In genomic region chr3:4533489-4534443, GRCh38 we compare ENCODE assay signal across 1 cellular context.
TF ChIP-seq lines count a peak whose summit lies in the region.

No MANE protein-coding gene starts in this region.

TF ChIP-seq in HepG2, 621 proteins besides CTCF, POLR2A, EP300 and RAD21 (continued from another document and continues in another):
- TF ChIP-seq GMEB1 (CRISPR knock-in tag; IDR thresholded peaks at IDR 0.05; ENCODE audit: borderline replicate concordance) (no peak), BCL3 (CRISPR knock-in tag; IDR thresholded peaks at IDR 0.05) (no peak), NONO (IDR thresholded peaks at IDR 0.05) (no peak), NONO (CRISPR knock-in tag; conservative IDR thresholded peaks at IDR 0.05) (no peak), ZNF264 (CRISPR knock-in tag; IDR thresholded peaks at IDR 0.05) (0 out of 2 replicates have a peak, but pooled peaks have one; percentile 7), PAXIP1 (CRISPR knock-in tag; conservative IDR thresholded peaks at IDR 0.05) (peak; percentile 38; the same call in 1 of the 2 replicates), ARID5B (CRISPR knock-in tag; IDR thresholded peaks at IDR 0.05) (peak; percentile 30; the same call in 1 of the 2 replicates), KLF6 (CRISPR knock-in tag; IDR thresholded peaks at IDR 0.05) (no peak), PHF20 (CRISPR knock-in tag; IDR thresholded peaks at IDR 0.05) (no peak), ADNP (CRISPR knock-in tag; IDR thresholded peaks at IDR 0.05) (no peak), PREB (CRISPR knock-in tag; IDR thresholded peaks at IDR 0.05) (no peak), DZIP1 (CRISPR knock-in tag; IDR thresholded peaks at IDR 0.05) (no peak), CC2D1A (CRISPR knock-in tag; IDR thresholded peaks at IDR 0.05) (no peak), ZKSCAN8 (CRISPR knock-in tag; IDR thresholded peaks at IDR 0.05; ENCODE audit: borderline replicate concordance) (no peak), ZNF280B (CRISPR knock-in tag; IDR thresholded peaks at IDR 0.05; ENCODE audit: borderline replicate concordance) (no peak), SOX13 (IDR thresholded peaks at IDR 0.05) (0 out of 2 replicates have a peak, but pooled peaks have one; percentile 12), SOX13 (CRISPR knock-in tag; conservative IDR thresholded peaks at IDR 0.05 in 1 of 2, IDR thresholded peaks at IDR 0.05 in 1 of 2) (peak in 1 of 2 experiments; percentile 66; a peak in 2 of 4 replicates), ZBTB3 (CRISPR knock-in tag; IDR thresholded peaks at IDR 0.05; ENCODE audit: borderline replicate concordance, low read depth) (no peak), ZMYM2 (CRISPR knock-in tag; IDR thresholded peaks at IDR 0.05) (0 out of 2 replicates have a peak, but pooled peaks have one; percentile 44), SALL1 (CRISPR knock-in tag; IDR thresholded peaks at IDR 0.05) (no peak), ZNF644 (CRISPR knock-in tag; IDR thresholded peaks at IDR 0.05; ENCODE audit: low read depth) (0 out of 2 replicates have a peak, but pooled peaks have one; percentile 10), ZMAT5 (CRISPR knock-in tag; IDR thresholded peaks at IDR 0.05; ENCODE audit: borderline replicate concordance, low read depth) (no peak), ZNF564 (CRISPR knock-in tag; IDR thresholded peaks at IDR 0.05) (no peak), IRX3 (CRISPR knock-in tag; IDR thresholded peaks at IDR 0.05; ENCODE audit: borderline replicate concordance, low read depth) (no peak), CBX2 (IDR thresholded peaks at IDR 0.05; ENCODE audit: low read depth, low read length) (no peak), CBX2 (CRISPR knock-in tag; IDR thresholded peaks at IDR 0.05; ENCODE audit: low read depth) (no peak), PRDM10 (CRISPR knock-in tag; IDR thresholded peaks at IDR 0.05; ENCODE audit: low read depth) (peak; percentile 57; the same call in 1 of the 2 replicates), ELF3 (CRISPR knock-in tag; IDR thresholded peaks at IDR 0.05) (peak; percentile 29; the same call in 1 of the 2 replicates), ZNF362 (CRISPR knock-in tag; IDR thresholded peaks at IDR 0.05; ENCODE audit: borderline replicate concordance) (no peak), ZNF788 (CRISPR knock-in tag; IDR thresholded peaks at IDR 0.05; ENCODE audit: borderline replicate concordance) (0 out of 2 replicates have a peak, but pooled peaks have one; percentile 23), ZBTB1 (CRISPR knock-in tag; IDR thresholded peaks at IDR 0.05; ENCODE audit: borderline replicate concordance) (no peak)
